8 cellular contexts compared by ENCODE assay signal in the genomic region with DNA sequence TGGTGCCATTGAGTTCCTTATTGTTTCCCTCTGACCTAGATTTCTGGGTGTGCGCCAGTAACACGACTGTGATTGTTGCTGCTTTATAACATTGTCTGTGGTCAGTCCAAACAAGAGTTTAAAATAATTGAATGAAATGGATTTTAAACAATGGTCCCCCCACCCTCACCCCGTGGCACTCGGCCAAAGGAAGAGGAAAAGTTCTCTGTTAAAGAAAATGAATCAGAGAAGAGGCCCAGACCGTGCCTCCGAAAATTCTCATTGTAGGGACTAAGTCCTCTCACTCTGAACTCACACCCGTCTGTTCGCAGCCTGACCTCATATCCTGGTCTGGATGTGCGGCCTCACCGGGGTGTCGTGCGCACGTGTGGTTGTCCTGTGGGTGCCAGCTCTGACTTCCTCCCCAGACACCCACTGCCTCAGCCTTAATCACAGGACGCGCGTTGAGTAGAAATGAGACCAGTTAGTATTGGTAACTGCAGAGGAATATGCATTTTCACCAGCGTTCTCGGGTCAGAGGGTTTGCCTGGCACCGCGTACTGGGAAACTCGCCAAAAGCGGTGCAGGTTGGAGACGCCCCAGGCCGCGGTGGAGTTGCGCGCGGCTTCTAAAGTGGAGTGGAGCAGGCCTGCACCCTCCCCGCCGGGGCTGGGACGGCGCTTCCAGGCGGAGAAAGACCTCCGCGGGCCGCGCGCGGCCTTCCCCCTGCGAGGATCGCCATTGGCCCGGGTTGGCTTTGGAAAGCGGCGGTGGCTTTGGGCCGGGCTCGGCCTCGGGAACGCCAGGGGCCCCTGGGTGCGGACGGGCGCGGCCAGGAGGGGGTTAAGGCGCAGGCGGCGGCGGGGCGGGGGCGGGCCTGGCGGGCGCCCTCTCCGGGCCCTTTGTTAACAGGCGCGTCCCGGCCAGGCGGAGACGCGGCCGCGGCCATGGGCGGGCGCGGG.
DNase-seq lines count a peak whose midpoint lies in the region; ATAC-seq lines count a peak whose summit lies in the region.

Gene ABL1 (plus strand): TSS at position 884 of the 941 bp plus-strand sequence. CDS start 193 bp downstream, outside the sequence.

- peak within 1 kb of the TSS; percentile 92 for H3K4me3 Mint-ChIP-seq in memory B cell

- no peaks in the 10 kb centered on the region for H3K27me3 Mint-ChIP-seq in memory B cell

- no peaks in the 10 kb centered on the region for H3K9me3 Mint-ChIP-seq in memory B cell

- DNase-seq in AG08395 (ENCODE audit: low spot score) (peak; percentile 76), NCI-H748 treated with DMSO at 0.1 percent for 48 hours (lab: John Stamatoyannopoulos, UW) (peak; percentile 35), memory B cell (ENCODE audit: low spot score in 2 of 2) (peak; percentile 40 to 50)
- peak; percentile 25 to 54 for DNase-seq in activated CD8-positive, alpha-beta memory T cell treated with anti-CD3 and anti-CD28 coated beads for 1 hour (ENCODE audit: extremely low read depth in 1 of 2, low read depth in 1 of 2)
- peak; percentile 8 for DNase-seq in effector CD8-positive, alpha-beta T cell (lab: John Stamatoyannopoulos, UW)
- peak; percentile 34 for DNase-seq in stimulated activated CD8-positive, alpha-beta memory T cell treated with anti-CD3 and anti-CD28 coated beads, Interleukin-15, amount 100 ng/mL, for 24 hours (ENCODE audit: low read depth)

- H3K4me1 Mint-ChIP-seq in memory B cell = peaks cover 32% of the 10 kb centered on the region

- H3K27ac Mint-ChIP-seq in memory B cell = peak within 1 kb of the TSS; percentile 92

- ATAC-seq in GM18907 (IDR thresholded peaks at IDR 0.05; ENCODE audit: unreplicated experiment) = peak; percentile 81
- peak; percentile 67 for ATAC-seq in HG03342 (IDR thresholded peaks at IDR 0.05; ENCODE audit: unreplicated experiment)
- ATAC-seq in memory B cell (ENCODE audit: low read depth) = peak; percentile 84

- no peaks in the 10 kb centered on the region for H3K36me3 Mint-ChIP-seq in memory B cell

Comparison
In these comparisons a context has a peak if more than half of its experiments do, and no peak if none do; other contexts are left out.
1. Peak in every context shown above with its lines: DNase-seq and ATAC-seq.
2. DNase-seq: peak in every context shown above with its lines; median percentile 76 in AG08395; 45 in memory B cell; 40 in activated CD8-positive, alpha-beta memory T cell treated with anti-CD3 and anti-CD28 coated beads for 1 hour; 35 in NCI-H748 treated with DMSO at 0.1 percent for 48 hours; 34 in stimulated activated CD8-positive, alpha-beta memory T cell treated with anti-CD3 and anti-CD28 coated beads, Interleukin-15, amount 100 ng/mL, for 24 hours; 8 in effector CD8-positive, alpha-beta T cell.